In the genomic region with DNA sequence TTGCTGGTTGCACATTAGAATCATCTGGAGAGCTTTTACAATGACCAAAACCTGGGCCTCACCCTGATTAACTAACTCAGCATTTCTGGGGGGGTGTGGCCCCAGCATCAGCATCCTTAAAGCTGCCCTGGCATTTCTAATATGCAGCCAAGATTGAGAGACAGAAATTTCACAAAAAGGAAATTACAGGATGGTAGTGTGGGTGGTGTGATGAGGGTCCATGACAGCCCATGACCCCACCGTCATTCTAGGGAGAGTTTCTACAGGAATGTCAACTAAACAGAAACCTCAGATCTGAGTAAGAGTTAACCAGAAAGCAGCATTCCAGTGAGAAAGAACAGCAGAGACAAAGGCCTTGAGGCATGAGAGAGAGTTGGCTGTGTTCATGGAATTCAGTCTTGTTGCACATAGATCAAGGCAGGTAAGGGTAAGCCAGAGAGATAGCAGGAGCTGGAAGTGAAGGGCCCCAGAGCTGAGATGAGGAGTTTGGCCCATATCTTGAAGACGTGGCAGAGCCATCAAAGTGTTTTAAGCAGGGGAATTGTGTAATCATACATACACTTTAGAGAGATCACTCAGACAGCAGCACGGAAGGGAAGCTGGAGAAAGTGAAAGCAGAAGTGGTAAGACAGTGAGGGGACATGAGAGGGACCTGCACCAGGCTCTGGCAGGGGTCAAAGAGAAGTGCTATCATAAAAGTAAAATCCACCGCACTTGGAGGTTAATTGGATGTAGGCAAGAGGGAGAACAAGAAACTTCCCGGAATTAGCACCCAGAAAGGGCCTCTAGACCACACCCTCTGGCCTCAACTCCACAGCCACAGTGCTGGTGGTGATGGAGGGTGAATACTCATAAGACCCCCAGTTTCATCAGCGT, we compare ENCODE assay signal across 1 cellular context.
TF ChIP-seq lines count a peak whose summit lies in the region.

No MANE protein-coding gene starts in this region.

TF ChIP-seq in GM12878, 131 proteins besides CTCF, POLR2A, EP300 and RAD21 (continued from another document):
- TF ChIP-seq, protein P1, sequence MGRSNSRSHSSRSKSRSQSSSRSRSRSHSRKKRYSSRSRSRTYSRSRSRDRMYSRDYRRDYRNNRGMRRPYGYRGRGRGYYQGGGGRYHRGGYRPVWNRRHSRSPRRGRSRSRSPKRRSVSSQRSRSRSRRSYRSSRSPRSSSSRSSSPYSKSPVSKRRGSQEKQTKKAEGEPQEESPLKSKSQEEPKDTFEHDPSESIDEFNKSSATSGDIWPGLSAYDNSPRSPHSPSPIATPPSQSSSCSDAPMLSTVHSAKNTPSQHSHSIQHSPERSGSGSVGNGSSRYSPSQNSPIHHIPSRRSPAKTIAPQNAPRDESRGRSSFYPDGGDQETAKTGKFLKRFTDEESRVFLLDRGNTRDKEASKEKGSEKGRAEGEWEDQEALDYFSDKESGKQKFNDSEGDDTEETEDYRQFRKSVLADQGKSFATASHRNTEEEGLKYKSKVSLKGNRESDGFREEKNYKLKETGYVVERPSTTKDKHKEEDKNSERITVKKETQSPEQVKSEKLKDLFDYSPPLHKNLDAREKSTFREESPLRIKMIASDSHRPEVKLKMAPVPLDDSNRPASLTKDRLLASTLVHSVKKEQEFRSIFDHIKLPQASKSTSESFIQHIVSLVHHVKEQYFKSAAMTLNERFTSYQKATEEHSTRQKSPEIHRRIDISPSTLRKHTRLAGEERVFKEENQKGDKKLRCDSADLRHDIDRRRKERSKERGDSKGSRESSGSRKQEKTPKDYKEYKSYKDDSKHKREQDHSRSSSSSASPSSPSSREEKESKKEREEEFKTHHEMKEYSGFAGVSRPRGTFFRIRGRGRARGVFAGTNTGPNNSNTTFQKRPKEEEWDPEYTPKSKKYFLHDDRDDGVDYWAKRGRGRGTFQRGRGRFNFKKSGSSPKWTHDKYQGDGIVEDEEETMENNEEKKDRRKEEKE (IDR thresholded peaks at IDR 0.05), result no peak
- TF ChIP-seq NR2C1 (IDR thresholded peaks at IDR 0.05) (peak; percentile 60; the same call in 1 of the 2 replicates), YY1 (IDR thresholded peaks at IDR 0.05; ENCODE audit: low read depth, low read length) (peak; percentile 36; the same call in 1 of the 2 replicates), ETV6 (conservative IDR thresholded peaks at IDR 0.05 in 1 of 2, IDR thresholded peaks at IDR 0.05 in 1 of 2; ENCODE audit: borderline replicate concordance in 1 of 2, low read depth in 1 of 2) (peak in 1 of 2 experiments; percentile 81; a peak in 2 of 4 replicates), RAD51 (IDR thresholded peaks at IDR 0.05) (no peak), MEF2B (IDR thresholded peaks at IDR 0.05; ENCODE audit: partially characterized antibody, poor library complexity, severe bottlenecking) (no peak), MYC (IDR thresholded peaks at IDR 0.05; ENCODE audit: insufficient read depth, insufficient read length, insufficient replicate concordance, low read length, severe bottlenecking) (no peak), POU2F2 (IDR thresholded peaks at IDR 0.05; ENCODE audit: borderline replicate concordance, low read depth, low read length) (peak; percentile 16; the same call in 1 of the 3 replicates), GATAD2B (conservative IDR thresholded peaks at IDR 0.05; ENCODE audit: low read depth) (peak; percentile 47; the same call in 1 of the 2 replicates), NR2F1 (conservative IDR thresholded peaks at IDR 0.05) (peak; percentile 87), SPI1 (IDR thresholded peaks at IDR 0.05; ENCODE audit: borderline replicate concordance, insufficient read depth, low read depth, low read length) (peak; percentile 94), BACH1 (IDR thresholded peaks at IDR 0.05; ENCODE audit: borderline replicate concordance) (no peak), NFIC (IDR thresholded peaks at IDR 0.05; ENCODE audit: low read depth, low read length) (0 out of 2 replicates have a peak, but pooled peaks have one; percentile 46)
- TF ChIP-seq, protein P2, sequence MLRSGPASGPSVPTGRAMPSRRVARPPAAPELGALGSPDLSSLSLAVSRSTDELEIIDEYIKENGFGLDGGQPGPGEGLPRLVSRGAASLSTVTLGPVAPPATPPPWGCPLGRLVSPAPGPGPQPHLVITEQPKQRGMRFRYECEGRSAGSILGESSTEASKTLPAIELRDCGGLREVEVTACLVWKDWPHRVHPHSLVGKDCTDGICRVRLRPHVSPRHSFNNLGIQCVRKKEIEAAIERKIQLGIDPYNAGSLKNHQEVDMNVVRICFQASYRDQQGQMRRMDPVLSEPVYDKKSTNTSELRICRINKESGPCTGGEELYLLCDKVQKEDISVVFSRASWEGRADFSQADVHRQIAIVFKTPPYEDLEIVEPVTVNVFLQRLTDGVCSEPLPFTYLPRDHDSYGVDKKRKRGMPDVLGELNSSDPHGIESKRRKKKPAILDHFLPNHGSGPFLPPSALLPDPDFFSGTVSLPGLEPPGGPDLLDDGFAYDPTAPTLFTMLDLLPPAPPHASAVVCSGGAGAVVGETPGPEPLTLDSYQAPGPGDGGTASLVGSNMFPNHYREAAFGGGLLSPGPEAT (IDR thresholded peaks at IDR 0.05; ENCODE audit: low read depth), result peak; percentile 39; the same call in 1 of the 2 replicates
- TF ChIP-seq, protein P3, sequence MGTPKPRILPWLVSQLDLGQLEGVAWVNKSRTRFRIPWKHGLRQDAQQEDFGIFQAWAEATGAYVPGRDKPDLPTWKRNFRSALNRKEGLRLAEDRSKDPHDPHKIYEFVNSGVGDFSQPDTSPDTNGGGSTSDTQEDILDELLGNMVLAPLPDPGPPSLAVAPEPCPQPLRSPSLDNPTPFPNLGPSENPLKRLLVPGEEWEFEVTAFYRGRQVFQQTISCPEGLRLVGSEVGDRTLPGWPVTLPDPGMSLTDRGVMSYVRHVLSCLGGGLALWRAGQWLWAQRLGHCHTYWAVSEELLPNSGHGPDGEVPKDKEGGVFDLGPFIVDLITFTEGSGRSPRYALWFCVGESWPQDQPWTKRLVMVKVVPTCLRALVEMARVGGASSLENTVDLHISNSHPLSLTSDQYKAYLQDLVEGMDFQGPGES (IDR thresholded peaks at IDR 0.05), result no peak
